1 cellular context compared by ENCODE assay signal in genomic region chr6:39225946-39226437, GRCh38.
A peak's percentile ranks its signal among the peaks of the same experiment; 100 is the strongest.
TF ChIP-seq lines count a peak whose summit lies in the region.

No MANE protein-coding gene starts in this region.

TF ChIP-seq in K562, 482 proteins besides CTCF, POLR2A, EP300 and RAD21 (continued from another document):
- TF ChIP-seq BCLAF1 (IDR thresholded peaks at IDR 0.05; ENCODE audit: borderline replicate concordance in 1 of 2, control insufficient read depth in 1 of 2, low read depth in 2 of 2, low read length in 1 of 2) (no peak), ZNF24 (IDR thresholded peaks at IDR 0.05) (no peak), POLR2AphosphoS5 (IDR thresholded peaks at IDR 0.05; ENCODE audit: control insufficient read depth, insufficient read depth, low read depth, low read length) (peak; percentile 34; the same call in 1 of the 2 replicates), SIN3A (IDR thresholded peaks at IDR 0.05; ENCODE audit: borderline replicate concordance in 2 of 2, control insufficient read depth in 1 of 2, low read depth in 2 of 2, low read length in 2 of 2) (peak in 1 of 2 experiments; percentile 29; a peak in 2 of 4 replicates), TOE1 (IDR thresholded peaks at IDR 0.05; ENCODE audit: borderline replicate concordance) (peak; percentile 97), TOE1 (CRISPR knock-in tag; IDR thresholded peaks at IDR 0.05; ENCODE audit: borderline replicate concordance, low read depth) (no peak), SIRT6 (IDR thresholded peaks at IDR 0.05; ENCODE audit: low read depth, low read length) (no peak), TRIM24 (IDR thresholded peaks at IDR 0.05) (peak in 1 of 2 experiments; percentile 39; a peak in 1 of 4 replicates), RCOR1 (IDR thresholded peaks at IDR 0.05; ENCODE audit: borderline replicate concordance in 1 of 2, low read depth in 2 of 2, low read length in 2 of 2) (peak in 1 of 2 experiments; percentile 61; a peak in 1 of 4 replicates), RREB1 (CRISPR knock-in tag; IDR thresholded peaks at IDR 0.05) (0 out of 2 replicates have a peak, but pooled peaks have one; percentile 35), ZEB2 (IDR thresholded peaks at IDR 0.05) (0 out of 2 replicates have a peak, but pooled peaks have one; percentile 23), ID3 (CRISPR knock-in tag; IDR thresholded peaks at IDR 0.05) (no peak), ID3 (tag; IDR thresholded peaks at IDR 0.05) (peak; percentile 78), CTBP1 (IDR thresholded peaks at IDR 0.05; ENCODE audit: borderline replicate concordance) (peak; percentile 70), SMARCC2 (IDR thresholded peaks at IDR 0.05; ENCODE audit: low read depth) (peak; percentile 78), ZKSCAN1 (IDR thresholded peaks at IDR 0.05; ENCODE audit: low read depth, low read length) (peak; percentile 93; the same call in 1 of the 2 replicates), JUN (IDR thresholded peaks at IDR 0.05; ENCODE audit: borderline replicate concordance, low read depth, low read length) (peak; percentile 88), JUN (CRISPR knock-in tag; IDR thresholded peaks at IDR 0.05; ENCODE audit: borderline replicate concordance) (no peak), ZNF764 (CRISPR knock-in tag; IDR thresholded peaks at IDR 0.05; ENCODE audit: low read depth) (no peak; the same call in 1 of the 2 replicates), BRD9 (IDR thresholded peaks at IDR 0.05; ENCODE audit: low read depth, partially characterized antibody) (peak; percentile 69), POU5F1 (IDR thresholded peaks at IDR 0.05; ENCODE audit: borderline replicate concordance, low read depth, low read length, partially characterized antibody) (no peak), ZNF175 (CRISPR knock-in tag; IDR thresholded peaks at IDR 0.05; ENCODE audit: low read depth) (peak; percentile 59; the same call in 1 of the 2 replicates), ZNF316 (IDR thresholded peaks at IDR 0.05) (peak; percentile 83), SMAD4 (CRISPR knock-in tag; conservative IDR thresholded peaks at IDR 0.05) (peak; percentile 60), DMBX1 (CRISPR knock-in tag; IDR thresholded peaks at IDR 0.05; ENCODE audit: borderline replicate concordance) (peak; percentile 86; the same call in 1 of the 2 replicates)
